Comparison of ENCODE assay signal across 34 cellular contexts in genomic region chr2:15686643-15687042, GRCh38.
"Had no signal": no experiment of that assay in that cellular context is flagged by ENCODE, and none has a peak within 500 bp of the region (broad histone marks: within the 10 kb centered on the region; RNA-seq: fewer than 3 reads in every experiment).

No MANE protein-coding gene starts in this region.

- DNase-seq: Karpas-422, Kasumi-1, MG63, MM.1S, MV-4-11, NCI-H1048, NCI-H1092, NCI-H1092 treated with DMSO at 0.1 percent for 48 hours, NCI-H1105, NCI-H1105 treated with DMSO at 0.1 percent for 48 hours, NCI-H1417, NCI-H1417 treated with DMSO at 0.1 percent for 48 hours, NCI-H1436, NCI-H1436 treated with DMSO at 0.1 percent for 48 hours, NCI-H146, NCI-H1694, NCI-H1694 treated with DMSO at 0.1 percent for 48 hours, NCI-H187, NCI-H187 treated with DMSO at 0.1 percent for 48 hours, NCI-H1930, NCI-H2029, NCI-H2029 treated with DMSO at 0.1 percent for 48 hours, NCI-H2081, NCI-H2081 treated with DMSO at 0.1 percent for 48 hours, NCI-H2107, NCI-H2171, NCI-H2171 treated with DMSO at 0.1 percent for 48 hours, NCI-H2227 treated with DMSO at 0.1 percent for 48 hours, NCI-H226, NCI-H345, NCI-H446, NCI-H446 treated with DMSO at 0.1 percent for 48 hours, NCI-H510A, NCI-H510A treated with DMSO at 0.1 percent for 48 hours had no signal

- H3K27me3 ChIP-seq: MG63 had no signal

- H3K9me3 ChIP-seq: MG63 had no signal

- H3K4me3 ChIP-seq: MG63 had no signal

- H3K36me3 ChIP-seq: MG63 had no signal
